ENCODE assay signal across 12 cellular contexts in genomic region chr6:166736606-166737005, GRCh38.
A peak's percentile ranks its signal among the peaks of the same experiment; 100 is the strongest.
DNase-seq lines count a peak whose midpoint lies in the region; ATAC-seq, FAIRE-seq and TF ChIP-seq lines count a peak whose summit lies in the region.
"Had no signal": no experiment of that assay in that cellular context is flagged by ENCODE, and none has a peak within 500 bp of the region (broad histone marks: within the 10 kb centered on the region; RNA-seq: fewer than 3 reads in every experiment).

No MANE protein-coding gene starts in this region.

- no peaks in the 10 kb centered on the region for H3K27me3 Mint-ChIP-seq in naive thymus-derived CD8-positive, alpha-beta T cell
- H3K27me3 Mint-ChIP-seq: activated naive CD8-positive, alpha-beta T cell treated with anti-CD3 and anti-CD28 coated beads, Interleukin-2, amount 50 U/mL, for 24 hours had no signal

- no peak overlapping the region for H3K4me3 ChIP-seq in A549
- H3K4me3 ChIP-seq in brain microvascular endothelial cell (ENCODE audit: low read depth, low read length): no peak overlapping the region

- no peak for TF ChIP-seq POLR2A in A549 (IDR thresholded peaks at IDR 0.05; ENCODE audit: low read length)

- ATAC-seq in A549: peak; percentile 50 to 57; a peak in 4 of 6 replicates
- ATAC-seq in GM21515 (IDR thresholded peaks at IDR 0.05; ENCODE audit: unreplicated experiment): no peak
- ATAC-seq in HG03196 (IDR thresholded peaks at IDR 0.05; ENCODE audit: unreplicated experiment): no peak
- ATAC-seq in naive thymus-derived CD8-positive, alpha-beta T cell: no peak
- ATAC-seq in stimulated activated effector memory CD8-positive, alpha-beta T cell treated with anti-CD3 and anti-CD28 coated beads, Interleukin-12 subunit alpha, Interleukin-12 subunit beta, amount 100 ng/mL, for 72 hours: no peak
- ATAC-seq: activated naive CD8-positive, alpha-beta T cell treated with anti-CD3 and anti-CD28 coated beads, Interleukin-2, amount 50 U/mL, for 24 hours had no signal

- TF ChIP-seq CTCF in A549 (IDR thresholded peaks at IDR 0.05) (no peak), brain microvascular endothelial cell (IDR thresholded peaks at IDR 0.05; ENCODE audit: low read depth, low read length, missing control alignments) (no peak)

- TF ChIP-seq RAD21 in A549 (conservative IDR thresholded peaks at IDR 0.05 in 1 of 2, IDR thresholded peaks at IDR 0.05 in 1 of 2): no peak

- H3K36me3 Mint-ChIP-seq in naive thymus-derived CD8-positive, alpha-beta T cell: no peaks in the 10 kb centered on the region
- H3K36me3 Mint-ChIP-seq in stimulated activated effector memory CD8-positive, alpha-beta T cell treated with anti-CD3 and anti-CD28 coated beads, Interleukin-12 subunit alpha, Interleukin-12 subunit beta, amount 100 ng/mL, for 72 hours: no peaks in the 10 kb centered on the region

- FAIRE-seq in A549 (lab: Jason Lieb, UNC): no peak

- in situ Hi-C loops in brain microvascular endothelial cell (cut with HindIII; ENCODE audit: low pct_ligation_motif_present, low sequenced_read_pairs): no loop called here

- H3K4me2 ChIP-seq in A549: no peak overlapping the region

- no peak overlapping the region for H3K27ac Mint-ChIP-seq in naive thymus-derived CD8-positive, alpha-beta T cell
- H3K27ac Mint-ChIP-seq in stimulated activated effector memory CD8-positive, alpha-beta T cell treated with anti-CD3 and anti-CD28 coated beads, Interleukin-12 subunit alpha, Interleukin-12 subunit beta, amount 100 ng/mL, for 72 hours: no peak overlapping the region
- H3K27ac Mint-ChIP-seq: activated naive CD8-positive, alpha-beta T cell treated with anti-CD3 and anti-CD28 coated beads, Interleukin-2, amount 50 U/mL, for 24 hours; H9 had no signal

- no peak overlapping the region for H3K27ac ChIP-seq in A549
- no peak overlapping the region for H3K27ac ChIP-seq in brain microvascular endothelial cell

- H3K36me3 ChIP-seq in brain microvascular endothelial cell (replicated peaks): no peaks in the 10 kb centered on the region

- no peaks in the 10 kb centered on the region for H3K27me3 ChIP-seq in brain microvascular endothelial cell (replicated peaks)

- POLR2A ChIA-PET in A549 (lab: Yijun Ruan, JAX): no interaction called here
- POLR2A ChIA-PET in naive thymus-derived CD8-positive, alpha-beta T cell (lab: Charles Lee): no interaction called here

- no peak for TF ChIP-seq EP300 in A549 (IDR thresholded peaks at IDR 0.05)

- WGBS in A549 (ENCODE audit: missing lambda C conversion rate): 35% methylated on average over 5 of the region's 6 CpGs

- no peaks in the 10 kb centered on the region for H3K4me1 ChIP-seq in A549

- no peak overlapping the region for H3K4me3 Mint-ChIP-seq in naive thymus-derived CD8-positive, alpha-beta T cell
- no peak overlapping the region for H3K4me3 Mint-ChIP-seq in stimulated activated effector memory CD8-positive, alpha-beta T cell treated with anti-CD3 and anti-CD28 coated beads, Interleukin-12 subunit alpha, Interleukin-12 subunit beta, amount 100 ng/mL, for 72 hours
- H3K4me3 Mint-ChIP-seq: activated naive CD8-positive, alpha-beta T cell treated with anti-CD3 and anti-CD28 coated beads, Interleukin-2, amount 50 U/mL, for 24 hours; H9 had no signal

- no peaks in the 10 kb centered on the region for H3K9me3 Mint-ChIP-seq in naive thymus-derived CD8-positive, alpha-beta T cell
- H3K9me3 Mint-ChIP-seq in stimulated activated effector memory CD8-positive, alpha-beta T cell treated with anti-CD3 and anti-CD28 coated beads, Interleukin-12 subunit alpha, Interleukin-12 subunit beta, amount 100 ng/mL, for 72 hours: no peaks in the 10 kb centered on the region
- H3K9me3 Mint-ChIP-seq: activated naive CD8-positive, alpha-beta T cell treated with anti-CD3 and anti-CD28 coated beads, Interleukin-2, amount 50 U/mL, for 24 hours had no signal

- CTCF ChIA-PET in A549 (lab: Yijun Ruan, JAX): no interaction called here

- H3K4me1 Mint-ChIP-seq in naive thymus-derived CD8-positive, alpha-beta T cell: peaks cover 0 to 5% (median 0%) of the 10 kb centered on the region in 4 donors
- no peaks in the 10 kb centered on the region for H3K4me1 Mint-ChIP-seq in stimulated activated effector memory CD8-positive, alpha-beta T cell treated with anti-CD3 and anti-CD28 coated beads, Interleukin-12 subunit alpha, Interleukin-12 subunit beta, amount 100 ng/mL, for 72 hours
- H3K4me1 Mint-ChIP-seq: activated naive CD8-positive, alpha-beta T cell treated with anti-CD3 and anti-CD28 coated beads, Interleukin-2, amount 50 U/mL, for 24 hours had no signal

- H3K9me3 ChIP-seq in A549: no peaks in the 10 kb centered on the region

- DNase-seq in A549 (ENCODE audit: low read depth in 1 of 2, low spot score in 1 of 2): peak; percentile 28 to 46
- peak; percentile 89 for DNase-seq in HPDE6-E6E7 (ENCODE audit: extremely low spot score)
- peak; percentile 71 for DNase-seq in brain microvascular endothelial cell
- DNase-seq in iPS-NIHi7 (ENCODE audit: extremely low spot score): peak; percentile 54
- no peak for DNase-seq in naive thymus-derived CD8-positive, alpha-beta T cell
- DNase-seq in stimulated activated effector memory CD8-positive, alpha-beta T cell treated with anti-CD3 and anti-CD28 coated beads, Interleukin-12 subunit alpha, Interleukin-12 subunit beta, amount 100 ng/mL, for 72 hours (ENCODE audit: low spot score in 2 of 2): no peak
- DNase-seq: activated CD4-positive, alpha-beta T cell treated with anti-CD3 and anti-CD28 coated beads, Interleukin-2, amount 50 U/mL, for 48 hours; activated naive CD8-positive, alpha-beta T cell treated with anti-CD3 and anti-CD28 coated beads, Interleukin-2, amount 50 U/mL, for 24 hours; H9; Kasumi-1 had no signal

TF ChIP-seq in A549, 52 proteins besides CTCF, POLR2A, EP300 and RAD21:
- TF ChIP-seq CEBPB (IDR thresholded peaks at IDR 0.05) (no peak), POLR2AphosphoS2 (conservative IDR thresholded peaks at IDR 0.05; ENCODE audit: low read length) (no peak), ZFP36 (IDR thresholded peaks at IDR 0.05; ENCODE audit: borderline replicate concordance, partially characterized antibody) (no peak), TFCP2L1 (CRISPR knock-in tag; IDR thresholded peaks at IDR 0.05) (no peak), EHF (CRISPR knock-in tag; IDR thresholded peaks at IDR 0.05) (no peak), E2F6 (IDR thresholded peaks at IDR 0.05; ENCODE audit: borderline replicate concordance, low read depth) (no peak), FOSL2 (IDR thresholded peaks at IDR 0.05) (no peak), FOSL2 (CRISPR knock-in tag; IDR thresholded peaks at IDR 0.05) (no peak), MYC (IDR thresholded peaks at IDR 0.05; ENCODE audit: borderline replicate concordance, low read length) (no peak), HOXB13 (CRISPR knock-in tag; IDR thresholded peaks at IDR 0.05; ENCODE audit: low read depth) (no peak), USF2 (IDR thresholded peaks at IDR 0.05) (no peak), PBX3 (IDR thresholded peaks at IDR 0.05) (no peak), RNF2 (IDR thresholded peaks at IDR 0.05; ENCODE audit: borderline replicate concordance, low read depth) (no peak)

Comparison
In these comparisons a context has a peak if more than half of its experiments do, and no peak if none do; other contexts are left out.
1. ATAC-seq: peak in A549 (2 of 2); none in GM21515 (single experiment), HG03196 (single experiment), naive thymus-derived CD8-positive, alpha-beta T cell (0 of 2) and stimulated activated effector memory CD8-positive, alpha-beta T cell treated with anti-CD3 and anti-CD28 coated beads, Interleukin-12 subunit alpha, Interleukin-12 subunit beta, amount 100 ng/mL, for 72 hours (single experiment).
2. DNase-seq: peak in A549 (2 of 2), HPDE6-E6E7 (single experiment), brain microvascular endothelial cell (single experiment) and iPS-NIHi7 (single experiment); none in naive thymus-derived CD8-positive, alpha-beta T cell (0 of 10) and stimulated activated effector memory CD8-positive, alpha-beta T cell treated with anti-CD3 and anti-CD28 coated beads, Interleukin-12 subunit alpha, Interleukin-12 subunit beta, amount 100 ng/mL, for 72 hours (0 of 2).